ENCODE assay signal across 8 cellular contexts in the genomic region with DNA sequence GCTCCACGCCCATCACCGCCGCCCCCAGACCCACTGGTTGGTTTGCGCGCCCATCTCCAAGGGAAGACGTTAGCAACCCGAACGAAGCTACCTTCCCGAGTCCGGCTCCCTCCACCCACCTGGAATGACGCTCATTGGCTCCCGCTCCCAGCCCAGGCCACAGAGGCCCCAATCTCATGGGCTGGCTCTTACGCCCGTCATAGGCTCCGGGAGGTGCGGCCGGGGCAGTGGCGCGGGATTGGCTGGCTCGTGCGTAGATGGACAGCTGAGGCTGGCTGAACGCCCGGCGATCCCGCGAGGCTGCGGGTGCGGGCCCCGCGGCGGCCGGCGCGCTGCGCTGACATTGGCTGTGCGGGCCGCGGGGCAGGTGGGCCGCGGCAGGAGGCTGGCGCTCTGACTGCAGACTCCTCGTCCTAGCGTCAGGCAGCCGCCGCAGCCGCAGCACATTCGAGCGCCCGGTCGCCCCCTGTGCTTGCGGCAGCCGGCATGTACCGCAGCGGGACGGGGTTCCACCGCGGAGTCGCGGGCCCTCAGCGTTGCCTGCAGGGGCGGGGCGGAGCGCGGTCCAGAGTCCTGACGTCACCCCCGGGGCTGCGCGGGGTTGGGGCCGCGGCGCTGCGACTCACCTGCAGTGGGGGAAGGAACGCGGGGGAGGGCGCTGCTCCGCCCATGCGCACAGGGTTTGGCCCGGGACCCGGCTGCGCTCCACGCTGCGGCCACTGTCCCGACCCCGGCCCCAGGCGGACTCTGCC. TPM values are rescaled to one million over a fixed set of nuclear protein-coding genes. Genes with fewer than 3 reads are reported as not detected.
DNase-seq lines count a peak whose midpoint lies in the region; ATAC-seq and TF ChIP-seq lines count a peak whose summit lies in the region.

No MANE protein-coding gene starts in this region.

- H3K27me3 ChIP-seq in BLaER1 (no peaks in the 10 kb centered on the region), lung (ENCODE audit: control insufficient read depth, insufficient read depth) (no peaks in the 10 kb centered on the region)

- H3K27ac ChIP-seq in BLaER1 (peak overlapping the region; percentile 66), lung (ENCODE audit: low read depth in 1 of 2, low read length in 1 of 2) (peak overlapping the region; percentile 70 to 96)

- peaks cover 29% of the 10 kb centered on the region for H3K4me1 ChIP-seq in BLaER1
- H3K4me1 ChIP-seq in lung (ENCODE audit: control insufficient read depth in 2 of 2, insufficient read depth in 2 of 2, low read length in 2 of 2), result peaks cover 0 to 8% of the 10 kb centered on the region in 2 donors

- DNase-seq in NCI-H748 treated with DMSO at 0.1 percent for 48 hours (lab: John Stamatoyannopoulos, UW) (peak; percentile 99), lung (ENCODE audit: low spot score) (peak; percentile 98)
- peak; percentile 61 to 63 for DNase-seq in activated CD8-positive, alpha-beta memory T cell treated with anti-CD3 and anti-CD28 coated beads for 1 hour (ENCODE audit: extremely low read depth in 1 of 2, low read depth in 1 of 2)
- peak; percentile 75 for DNase-seq in effector CD8-positive, alpha-beta T cell (lab: John Stamatoyannopoulos, UW)
- DNase-seq in stimulated activated CD4-positive, alpha-beta T cell treated with anti-CD3 and anti-CD28 coated beads, TNF-alpha, amount 100 ng/mL, for 24 hours (ENCODE audit: low read depth in 3 of 3), result peak; percentile 79 to 92 (median 80)

- TF ChIP-seq CTCF in lung (IDR thresholded peaks at IDR 0.05; ENCODE audit: control extremely low read depth, extremely low read depth), result no peak

- H4K20me1 ChIP-seq in BLaER1, result peaks cover 21% of the 10 kb centered on the region

- H3K9ac ChIP-seq in BLaER1, result peak overlapping the region; percentile 74

- no peaks in the 10 kb centered on the region for H3K36me3 ChIP-seq in BLaER1
- H3K36me3 ChIP-seq in lung (ENCODE audit: control insufficient read depth in 2 of 2, insufficient read depth in 2 of 2, low read length in 2 of 2), result no peaks in the 10 kb centered on the region

- peak; percentile 98 for ATAC-seq in GM19397 (IDR thresholded peaks at IDR 0.05; ENCODE audit: unreplicated experiment)
- ATAC-seq in HG03565 (IDR thresholded peaks at IDR 0.05; ENCODE audit: unreplicated experiment), result peak; percentile 89
- peak; percentile 97 for ATAC-seq in lung (ENCODE audit: insufficient read depth, low FRiP score)

- H3K9me3 ChIP-seq in BLaER1 (no peaks in the 10 kb centered on the region), lung (ENCODE audit: control insufficient read depth in 2 of 2, insufficient read depth in 1 of 2, low read length in 1 of 2) (peaks cover 0 to 2% of the 10 kb centered on the region in 2 donors)

- peak overlapping the region; percentile 92 for H3K4me2 ChIP-seq in BLaER1

- 1% methylated on average over 54 to 85 of the region's 85 CpGs for WGBS in lung, 2 donors

- H3K4me3 ChIP-seq in BLaER1 (peak overlapping the region; percentile 87), lung (peak overlapping the region; percentile 50)

RNA-seq across cellular contexts. Expression of a gene that starts 0.5 kb away (rescaled TPM):
- total RNA-seq in lung, result 100 to 1,000 TPM in 1 of 2 donors, 10 to 100 TPM in 1; 73.4 to 194 TPM
- polyA plus RNA-seq in lung, result 10 to 100 TPM in 1 of 2 donors, 1 to 10 TPM in 1; 9.6 to 16.0 TPM

Comparison
In these comparisons a context has a peak if more than half of its experiments do, and no peak if none do; other contexts are left out.
1. Peak in every context shown above with its lines: DNase-seq, ATAC-seq, H3K4me3 ChIP-seq and H3K27ac ChIP-seq.